ENCODE assay signal across 11 cellular contexts in genomic region chr10:74869635-74870034, GRCh38.
"Had no signal": no experiment of that assay in that cellular context is flagged by ENCODE, and none has a peak within 500 bp of the region (broad histone marks: within the 10 kb centered on the region; RNA-seq: fewer than 3 reads in every experiment).

No MANE protein-coding gene starts in this region.

- H3K4me3 ChIP-seq: GM23248, GM23338, HAP-1 had no signal

- H3K9me3 ChIP-seq: HAP-1 had no signal

- H3K9ac ChIP-seq: GM23248 had no signal

- FAIRE-seq: H1, H54 had no signal

- H3K27ac ChIP-seq: GM23248 had no signal

- H3K36me3 ChIP-seq: HAP-1 had no signal

- H2AFZ ChIP-seq: GM23248, GM23338 had no signal

- ATAC-seq: GM23338, HCT116 had no signal

- H3K4me2 ChIP-seq: GM23338 had no signal

- DNase-seq: GM23248, GOT3, H7, H9, HCEC 1CT, HFFc6 had no signal

- H3K4me1 ChIP-seq: HAP-1 had no signal
